23 cellular contexts compared by ENCODE assay signal in the genomic region with DNA sequence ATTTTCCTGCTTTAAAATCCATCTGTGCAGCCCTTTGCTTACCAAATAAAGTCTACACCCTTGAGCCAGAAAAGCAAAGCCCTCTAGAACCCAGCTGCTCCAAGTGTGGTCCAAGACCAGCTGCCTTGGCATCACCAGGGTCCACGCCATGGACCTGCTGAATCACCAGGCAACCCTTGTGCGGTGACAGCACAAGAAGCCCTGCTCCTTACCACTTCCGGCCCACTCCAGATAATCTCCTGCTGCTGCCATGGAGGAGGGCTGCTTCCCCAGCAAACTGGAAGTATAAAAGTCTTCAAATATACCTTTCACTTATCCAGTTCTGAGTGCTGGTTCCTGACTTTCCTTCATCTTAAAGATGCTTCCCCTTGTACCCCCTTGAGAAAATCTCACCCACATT.
DNase-seq lines count a peak whose midpoint lies in the region; FAIRE-seq and TF ChIP-seq lines count a peak whose summit lies in the region.
"Had no signal": no experiment of that assay in that cellular context is flagged by ENCODE, and none has a peak within 500 bp of the region (broad histone marks: within the 10 kb centered on the region; RNA-seq: fewer than 3 reads in every experiment).

No MANE protein-coding gene starts in this region.

- H3K4me1 Mint-ChIP-seq in neural crest cell = peaks cover 64% of the 10 kb centered on the region

- no peaks in the 10 kb centered on the region for H3K27me3 Mint-ChIP-seq in neural crest cell (ENCODE audit: low read depth)

- TF ChIP-seq CTCF in cardiac fibroblast (IDR thresholded peaks at IDR 0.05; ENCODE audit: low read depth, low read length) (no peak), neural crest cell (conservative IDR thresholded peaks at IDR 0.05) (no peak)

- DNase-seq in NCI-H82 (lab: John Stamatoyannopoulos, UW) (peak; percentile 27), NCI-H82 treated with DMSO at 0.1 percent for 48 hours (lab: John Stamatoyannopoulos, UW; ENCODE audit: unreplicated experiment) (no peak), OCI-M1 (lab: John Stamatoyannopoulos, UW) (peak; percentile 49), cardiac fibroblast (ENCODE audit: low read depth in 2 of 2) (peak; percentile 32 to 78), neural crest cell (ENCODE audit: low read depth, low spot score) (no peak), HuH-7 (ENCODE audit: low spot score) (no peak), HTR-8/SVneo (ENCODE audit: insufficient read length, low spot score) (no peak), COR-L47 (lab: John Stamatoyannopoulos, UW) (no peak)
- DNase-seq: activated CD4-positive, alpha-beta T cell treated with anti-CD3 and anti-CD28 coated beads for 4 hours; activated naive CD4-positive, alpha-beta T cell treated with anti-CD3 and anti-CD28 coated beads, Interleukin-2, amount 50 U/mL, for 16 hours; activated T-cell treated with anti-CD3 and anti-CD28 coated beads, Interleukin-2, amount 50 U/mL, for 72 hours; anterior cingulate cortex; cerebellar nuclear complex; left lung; NCI-H1417 treated with DMSO at 0.1 percent for 48 hours; NCI-H510A; psoas muscle; stimulated activated CD4-positive, alpha-beta T cell treated with anti-CD3 and anti-CD28 coated beads, Interleukin-1b, Interleukin-23, amount 100 ng/mL, for 48 hours; stimulated activated naive CD4-positive, alpha-beta T cell; SW 1271 had no signal

- peak overlapping the region; percentile 36 for H3K27ac Mint-ChIP-seq in neural crest cell (ENCODE audit: unreplicated experiment)
- H3K27ac Mint-ChIP-seq: activated T-cell treated with anti-CD3 and anti-CD28 coated beads, Interleukin-2, amount 50 U/mL, for 72 hours had no signal

- peaks cover 3% of the 10 kb centered on the region for H3K36me3 Mint-ChIP-seq in neural crest cell (ENCODE audit: low read depth)

- no peak for FAIRE-seq in HTR-8/SVneo (lab: Jason Lieb, UNC)
- FAIRE-seq: GM19239 had no signal

- no peak overlapping the region for H3K4me3 ChIP-seq in cardiac fibroblast (replicated peaks in 1 of 2; ENCODE audit: low read depth in 2 of 2, low read length in 2 of 2)
- H3K4me3 ChIP-seq: left lung, psoas muscle, skin epidermis, thoracic aorta had no signal

- no peak overlapping the region for H3K4me3 Mint-ChIP-seq in neural crest cell
- H3K4me3 Mint-ChIP-seq: activated T-cell treated with anti-CD3 and anti-CD28 coated beads, Interleukin-2, amount 50 U/mL, for 72 hours had no signal

- peaks cover 3% of the 10 kb centered on the region for H3K9me3 Mint-ChIP-seq in neural crest cell
- H3K9me3 Mint-ChIP-seq: activated T-cell treated with anti-CD3 and anti-CD28 coated beads, Interleukin-2, amount 50 U/mL, for 72 hours had no signal

Comparison
In these comparisons a context has a peak if more than half of its experiments do, and no peak if none do; other contexts are left out.
1. DNase-seq: peak in NCI-H82 (single experiment), OCI-M1 (single experiment) and cardiac fibroblast (2 of 2); none in NCI-H82 treated with DMSO at 0.1 percent for 48 hours (single experiment), neural crest cell (single experiment), HuH-7 (single experiment), HTR-8/SVneo (single experiment) and COR-L47 (single experiment).